31 cellular contexts compared by ENCODE assay signal in genomic region chr3:32968367-32969087, GRCh38. TPM values are rescaled to one million over a fixed set of nuclear protein-coding genes. Genes with fewer than 3 reads are reported as not detected.
DNase-seq lines count a peak whose midpoint lies in the region; ATAC-seq, FAIRE-seq and TF ChIP-seq lines count a peak whose summit lies in the region.
"Had no signal": no experiment of that assay in that cellular context is flagged by ENCODE, and none has a peak within 500 bp of the region (broad histone marks: within the 10 kb centered on the region; RNA-seq: fewer than 3 reads in every experiment).

No MANE protein-coding gene starts in this region.

- POLR2A ChIA-PET in HepG2 (lab: Yijun Ruan, JAX) = interaction anchor here (0.7 to 1.7 kb wide), 2 partner anchors 89 to 129 kb away, joined by 3 read pairs; partner anchors contain the start of genes GLB1 and TMPPE

- no peak overlapping the region for H3K27ac ChIP-seq in CD4-positive, CD25-positive, alpha-beta regulatory T cell (ENCODE audit: insufficient read depth, low read length, poor library complexity, severe bottlenecking)
- H3K27ac ChIP-seq in H9 (ENCODE audit: insufficient read length, low read depth, low read length) (no peak overlapping the region), HepG2 (ENCODE audit: extremely low read length, insufficient read depth, low read length) (peak overlapping the region; percentile 16)
- H3K27ac ChIP-seq: BLaER1 treated with 17β-estradiol and CSF1 and Interleukin-3, amounts not matched to agents 10 nM and 100 nM; body of pancreas; neural progenitor cell; sigmoid colon; upper lobe of right lung had no signal

- no peak overlapping the region for H4K8ac ChIP-seq in H9 (replicated peaks; ENCODE audit: insufficient read length, low read depth, low read length)

- no peaks in the 10 kb centered on the region for H3K23me2 ChIP-seq in H9 (ENCODE audit: insufficient read length, low read depth, low read length, poor library complexity, severe bottlenecking)

- no peak overlapping the region for H4K5ac ChIP-seq in H9 (ENCODE audit: insufficient read length, low read depth, low read length)

- TF ChIP-seq CTCF in H9 (conservative IDR thresholded peaks at IDR 0.05) (peak; percentile 15; the same call in 2 of the 3 replicates), bronchial epithelial cell (IDR thresholded peaks at IDR 0.05; ENCODE audit: insufficient read depth, low read length, severe bottlenecking) (peak; percentile 11), HepG2 (CRISPR knock-in tag; IDR thresholded peaks at IDR 0.05) (no peak)

- no peak overlapping the region for H3K14ac ChIP-seq in H9 (ENCODE audit: insufficient read depth, low read length)

- peaks cover 25 to 74% (median 45%) of the 10 kb centered on the region in 4 donors for H3K4me1 Mint-ChIP-seq in CD4-positive, CD25-positive, alpha-beta regulatory T cell
- H3K4me1 Mint-ChIP-seq in H9 = peaks cover 4 to 7% of the 10 kb centered on the region in 2 experiments
- H3K4me1 Mint-ChIP-seq: memory B cell; stimulated activated naive B cell treated with anti-CD40 and anti-IgM and Interleukin-4, amounts not matched to agents 10 μg/mL and 1 μg/mL and 100 μg/mL, for 72 hours had no signal

- H4K20me1 ChIP-seq in H9 (ENCODE audit: control insufficient read depth, insufficient read depth, insufficient read length) (no peaks in the 10 kb centered on the region), HepG2 (ENCODE audit: insufficient read depth, low read length) (no peaks in the 10 kb centered on the region)
- H4K20me1 ChIP-seq: BLaER1 treated with 17β-estradiol and CSF1 and Interleukin-3, amounts not matched to agents 10 nM and 100 nM had no signal

- H3K4me2 ChIP-seq in H9 (ENCODE audit: insufficient read depth, insufficient read length, low read length) (no peak overlapping the region), HepG2 (ENCODE audit: low read depth, low read length) (peak overlapping the region; percentile 73)
- H3K4me2 ChIP-seq: BLaER1 treated with 17β-estradiol and CSF1 and Interleukin-3, amounts not matched to agents 10 nM and 100 nM; neural progenitor cell had no signal

- no peak overlapping the region for H3K9ac ChIP-seq in H9 (ENCODE audit: extremely low read depth, insufficient read length, low read length)
- peak overlapping the region; percentile 6; the same call in 1 of the 2 replicates for H3K9ac ChIP-seq in HepG2 (ENCODE audit: insufficient read depth, low read depth, low read length)
- H3K9ac ChIP-seq: BLaER1 treated with 17β-estradiol and CSF1 and Interleukin-3, amounts not matched to agents 10 nM and 100 nM; neural progenitor cell had no signal

- H3K79me2 ChIP-seq in H9 (ENCODE audit: insufficient read depth, low read length) = no peaks in the 10 kb centered on the region
- H3K79me2 ChIP-seq in HepG2 (ENCODE audit: insufficient read depth, low read length) = no peaks in the 10 kb centered on the region

- H3K9me3 ChIP-seq in CD4-positive, CD25-positive, alpha-beta regulatory T cell (ENCODE audit: control insufficient read depth in 2 of 2, low read length in 2 of 2) = peaks cover 0 to 20% of the 10 kb centered on the region in 2 experiments
- H3K9me3 ChIP-seq in H9 (ENCODE audit: control insufficient read depth, low read depth, low read length) (peaks cover 14% of the 10 kb centered on the region), HepG2 (ENCODE audit: low read length) (peaks cover 21% of the 10 kb centered on the region)
- H3K9me3 ChIP-seq: sigmoid colon had no signal

- H3K36me3 Mint-ChIP-seq in CD4-positive, CD25-positive, alpha-beta regulatory T cell = peaks cover 16% of the 10 kb centered on the region
- H3K36me3 Mint-ChIP-seq in H9 (ENCODE audit: insufficient read depth in 1 of 3, low read depth in 3 of 3) = peaks cover 11 to 23% (median 17%) of the 10 kb centered on the region in 3 experiments

- H3K56ac ChIP-seq in H9 (ENCODE audit: insufficient read length, low read depth, low read length) = no peak overlapping the region

- no peak overlapping the region for H3K4ac ChIP-seq in H9 (ENCODE audit: low read depth, low read length)

- no peaks in the 10 kb centered on the region for H3K27me3 Mint-ChIP-seq in CD4-positive, CD25-positive, alpha-beta regulatory T cell
- peaks cover 4% of the 10 kb centered on the region; the same call in 1 of the 2 replicates for H3K27me3 Mint-ChIP-seq in H9 (ENCODE audit: low read depth)
- H3K27me3 Mint-ChIP-seq: activated CD4-positive, alpha-beta T cell treated with anti-CD3 and anti-CD28 coated beads for 36 hours; memory B cell; stimulated activated naive B cell treated with anti-CD40 and anti-IgM and Interleukin-4, amounts not matched to agents 10 μg/mL and 1 μg/mL and 100 μg/mL, for 72 hours had no signal

- H3K27ac Mint-ChIP-seq in CD4-positive, CD25-positive, alpha-beta regulatory T cell = peak overlapping the region; percentile 24 to 71 (median 45)
- H3K27ac Mint-ChIP-seq in H9 = no peak overlapping the region
- H3K27ac Mint-ChIP-seq: activated CD4-positive, alpha-beta T cell treated with anti-CD3 and anti-CD28 coated beads for 36 hours; memory B cell; neural progenitor cell; stimulated activated naive B cell treated with anti-CD40 and anti-IgM and Interleukin-4, amounts not matched to agents 10 μg/mL and 1 μg/mL and 100 μg/mL, for 72 hours had no signal

- peak overlapping the region in 2 of 4 donors; percentile 7 to 11 for H3K4me3 Mint-ChIP-seq in CD4-positive, CD25-positive, alpha-beta regulatory T cell
- no peak overlapping the region for H3K4me3 Mint-ChIP-seq in H9
- H3K4me3 Mint-ChIP-seq: activated CD4-positive, alpha-beta T cell treated with anti-CD3 and anti-CD28 coated beads for 36 hours; memory B cell; neural progenitor cell; stimulated activated naive B cell treated with anti-CD40 and anti-IgM and Interleukin-4, amounts not matched to agents 10 μg/mL and 1 μg/mL and 100 μg/mL, for 72 hours had no signal

- no TSS peak for BruUV-seq in HepG2 (replicated peaks; lab: Mats Ljungman, UMichigan)

- intact Hi-C loops in HepG2 (cut with micrococcal nuclease; ENCODE audit: unreplicated experiment) = no loop called here

- H3K18ac ChIP-seq in H9 (ENCODE audit: insufficient read length, low read depth, low read length) = no peak overlapping the region

- CTCF ChIA-PET in HepG2 (lab: Yijun Ruan, JAX; ENCODE audit: low intra/inter-chr PET ratio, low total read pairs) = no interaction called here

- H2AFZ ChIP-seq in H9 (ENCODE audit: low read length) (no peak overlapping the region), HepG2 (ENCODE audit: low read length) (no peak overlapping the region)
- H2AFZ ChIP-seq: neural progenitor cell had no signal

- H3K36me3 ChIP-seq in CD4-positive, CD25-positive, alpha-beta regulatory T cell (ENCODE audit: control insufficient read depth, insufficient read depth, low read length) = peaks cover 14% of the 10 kb centered on the region
- H3K36me3 ChIP-seq in bronchial epithelial cell (ENCODE audit: control insufficient read depth, insufficient read depth, low read length) = no peaks in the 10 kb centered on the region
- H3K36me3 ChIP-seq in HepG2 (replicated peaks in 1 of 2; ENCODE audit: control insufficient read depth in 1 of 2, insufficient read depth in 2 of 2, low read length in 2 of 2) = no peaks in the 10 kb centered on the region
- H3K36me3 ChIP-seq: HAP-1, neural progenitor cell, sigmoid colon, upper lobe of right lung had no signal

- in situ Hi-C loops in HepG2 (cut with HindIII; ENCODE audit: extremely low pct_ligation_motif_present, low pct_unique_long_range_greater_than_20kb) = loop anchor here (25.0 kb wide), 1 partner anchor 394 kb away; no protein-coding TSS in a partner anchor

- FAIRE-seq in bronchial epithelial cell (lab: Jason Lieb, UNC) (no peak), HepG2 (lab: Jason Lieb, UNC) (peak; percentile 73)
- FAIRE-seq: GM19239 had no signal

- DNase-seq in CD4-positive, CD25-positive, alpha-beta regulatory T cell = no peak
- DNase-seq in H9 = no peak
- no peak for DNase-seq in bronchial epithelial cell (ENCODE audit: low read depth)
- DNase-seq in HepG2 (ENCODE audit: low spot score) = no peak
- DNase-seq in DMS153 (lab: John Stamatoyannopoulos, UW) = no peak
- DNase-seq in NCI-H2081 treated with DMSO at 0.1 percent for 48 hours (lab: John Stamatoyannopoulos, UW) = no peak
- no peak for DNase-seq in ecto neural progenitor cell (ENCODE audit: low spot score)
- DNase-seq: activated CD4-positive, alpha-beta T cell treated with anti-CD3 and anti-CD28 coated beads for 36 hours; activated naive CD4-positive, alpha-beta T cell; body of pancreas; Calu3; cerebellar nuclear complex; erythroblast; head of caudate nucleus; KBM-7; kidney glomerular epithelial cell; NCI-H1436; NCI-H446 treated with DMSO at 0.1 percent for 48 hours; posterior cingulate gyrus; sigmoid colon; stimulated activated CD4-positive, alpha-beta T cell treated with anti-CD3 and anti-CD28 coated beads, Interleukin-4, amount 100 ng/mL, for 4 hours; stimulated activated naive B cell treated with anti-CD40 and anti-IgM and Interleukin-4, amounts not matched to agents 10 μg/mL and 1 μg/mL and 100 μg/mL, for 72 hours; upper lobe of right lung had no signal

- H4K91ac ChIP-seq in H9 (ENCODE audit: insufficient read length, low read depth, low read length) = no peak overlapping the region

- H3K4me1 ChIP-seq in CD4-positive, CD25-positive, alpha-beta regulatory T cell (ENCODE audit: control insufficient read depth, insufficient read depth, low read length, poor library complexity, severe bottlenecking) = peaks cover 19% of the 10 kb centered on the region
- H3K4me1 ChIP-seq in H9 (ENCODE audit: insufficient read depth, low read length) = no peaks in the 10 kb centered on the region
- H3K4me1 ChIP-seq in HepG2 (ENCODE audit: insufficient read depth, low read length) = peaks cover 30% of the 10 kb centered on the region
- H3K4me1 ChIP-seq: body of pancreas, HAP-1, upper lobe of right lung had no signal

- H3K27me3 ChIP-seq in CD4-positive, CD25-positive, alpha-beta regulatory T cell (ENCODE audit: control insufficient read depth, insufficient read depth, low read length) = no peaks in the 10 kb centered on the region
- H3K27me3 ChIP-seq in H9 (ENCODE audit: insufficient read depth, low read length) (no peaks in the 10 kb centered on the region), bronchial epithelial cell (ENCODE audit: control insufficient read depth, insufficient read depth, low read length) (no peaks in the 10 kb centered on the region), HepG2 (ENCODE audit: control insufficient read depth in 1 of 2, insufficient read depth in 2 of 2, low read length in 2 of 2) (no peaks in the 10 kb centered on the region; a peak in 2 of 5 replicates)
- H3K27me3 ChIP-seq: BLaER1 treated with 17β-estradiol and CSF1 and Interleukin-3, amounts not matched to agents 10 nM and 100 nM; body of pancreas; neural progenitor cell; sigmoid colon; upper lobe of right lung had no signal

- H2BK120ac ChIP-seq in H9 (ENCODE audit: low read depth, low read length, poor library complexity, severe bottlenecking) = no peak overlapping the region

- no peak overlapping the region for H3K4me3 ChIP-seq in CD4-positive, CD25-positive, alpha-beta regulatory T cell (ENCODE audit: low read depth, low read length)
- H3K4me3 ChIP-seq in bronchial epithelial cell (ENCODE audit: low read depth, low read length) (no peak overlapping the region), HepG2 (replicated peaks in 1 of 3; ENCODE audit: insufficient read depth in 1 of 3, low read depth in 2 of 3, low read length in 3 of 3) (peak overlapping the region; percentile 1 to 43 (median 28); a peak in 4 of 6 replicates)
- H3K4me3 ChIP-seq: BLaER1 treated with 17β-estradiol and CSF1 and Interleukin-3, amounts not matched to agents 10 nM and 100 nM; body of pancreas; HAP-1; neural progenitor cell; sigmoid colon; upper lobe of right lung had no signal

- H3K23ac ChIP-seq in H9 (ENCODE audit: insufficient read length, low read depth, low read length) = no peak overlapping the region

- no CpG with 5 or more reads among the region's 3 CpGs for WGBS in H9 (ENCODE audit: extremely low coverage, insufficient read length, low lambda C conversion rate)
- 0% methylated on average over 2 of the region's 3 CpGs for WGBS in HepG2 (ENCODE audit: low lambda C conversion rate)

- no peak overlapping the region for H2BK15ac ChIP-seq in H9 (ENCODE audit: low read depth, low read length)

- ATAC-seq in CD4-positive, CD25-positive, alpha-beta regulatory T cell (ENCODE audit: low read depth in 2 of 2) = no peak
- ATAC-seq in HepG2 (peak; percentile 87), GM18867 (IDR thresholded peaks at IDR 0.05; ENCODE audit: unreplicated experiment) (no peak)
- ATAC-seq: activated CD4-positive, alpha-beta T cell treated with anti-CD3 and anti-CD28 coated beads for 36 hours; body of pancreas; stimulated activated naive B cell treated with anti-CD40 and anti-IgM and Interleukin-4, amounts not matched to agents 10 μg/mL and 1 μg/mL and 100 μg/mL, for 72 hours; upper lobe of right lung had no signal

- no peak overlapping the region for H3T11ph ChIP-seq in H9 (ENCODE audit: low read length)

- peaks cover 0 to 20% (median 7%) of the 10 kb centered on the region in 7 donors for H3K9me3 Mint-ChIP-seq in CD4-positive, CD25-positive, alpha-beta regulatory T cell
- peaks cover 23 to 30% of the 10 kb centered on the region in 2 experiments for H3K9me3 Mint-ChIP-seq in H9

- TF ChIP-seq EP300 in HepG2 (IDR thresholded peaks at IDR 0.05; ENCODE audit: low read depth in 2 of 2, low read length in 2 of 2) = no peak
- TF ChIP-seq EP300 in HepG2 (CRISPR knock-in tag; IDR thresholded peaks at IDR 0.05; ENCODE audit: borderline replicate concordance) = no peak

- no peak for TF ChIP-seq RAD21 in HepG2 (CRISPR knock-in tag; IDR thresholded peaks at IDR 0.05)

- no peak overlapping the region for H2BK20ac ChIP-seq in H9 (ENCODE audit: low read depth, low read length, poor library complexity, severe bottlenecking)

- no peaks in the 10 kb centered on the region for H3K79me1 ChIP-seq in H9 (ENCODE audit: insufficient read depth, low read depth, low read length, poor library complexity, severe bottlenecking)

- H2AK5ac ChIP-seq in H9 (ENCODE audit: insufficient read length, low read length) = no peak overlapping the region

- no peak for TF ChIP-seq POLR2A in HepG2 (IDR thresholded peaks at IDR 0.05; ENCODE audit: insufficient read depth in 1 of 2, low read depth in 2 of 2, low read length in 2 of 2)

- no peak overlapping the region for H2BK5ac ChIP-seq in H9 (ENCODE audit: insufficient read length, low read length)

- H2BK12ac ChIP-seq in H9 (ENCODE audit: insufficient read length, low read depth, low read length) = no peak overlapping the region

RNA-seq across cellular contexts. Expression of gene CCR4, which starts 17.1 kb away (rescaled TPM):
- 366 TPM for total RNA-seq in CD4-positive, CD25-positive, alpha-beta regulatory T cell
- 100 to 1,000 TPM in 1 of 4 donors, 10 to 100 TPM in 3; 80.8 to 109 (median 93.6) TPM for polyA plus RNA-seq in CD4-positive, CD25-positive, alpha-beta regulatory T cell
- total RNA-seq in H9 (2021) (0.07 and 0.09 TPM in 2 replicates), bronchial epithelial cell (not detected in 2 replicates), HepG2 (2016; rRNA removed; fragmentation: Illumina TruSeq; extraction: Trizol) (0.04 and 0.06 TPM in 2 replicates)
- total RNA-seq in HepG2 (2016; cell fraction: cytosol; rRNA removed; fragmentation: Illumina TruSeq; extraction: Trizol; ENCODE audit: low read depth) = not detected in 2 replicates
- total RNA-seq in HepG2 (2016; cell fraction: insoluble cytoplasmic fraction; rRNA removed; fragmentation: Illumina TruSeq; extraction: Trizol) = 0.06 and 0.11 TPM in 2 replicates
- total RNA-seq in HepG2 (2016; cell fraction: membrane; rRNA removed; fragmentation: Illumina TruSeq; extraction: Trizol) = not detected in 2 replicates
- 0.16 TPM in 1 of 2 replicates, not detected in the other for total RNA-seq in HepG2 (2016; cell fraction: nucleus; rRNA removed; fragmentation: Illumina TruSeq; extraction: Trizol)
- 0.05 TPM in 2 replicates for polyA plus RNA-seq in HepG2 (2011; rRNA removed)
- 0.01 TPM in 1 of 2 replicates, not detected in the other for polyA plus RNA-seq in HepG2 (2011; cell fraction: cytosol; rRNA removed)
- polyA plus RNA-seq in HepG2 (2011; cell fraction: nucleus; rRNA removed) = 0.05 and 0.06 TPM in 2 replicates
- not detected in 2 replicates for polyA plus RNA-seq in HepG2 (2012)
- not detected in 2 replicates for polyA plus RNA-seq in HepG2 (2016; cell fraction: cytosol; fragmentation: Illumina TruSeq; extraction: Trizol; ENCODE audit: low read depth)
- not detected in 2 replicates for polyA plus RNA-seq in HepG2 (2016; cell fraction: insoluble cytoplasmic fraction; fragmentation: Illumina TruSeq; extraction: Trizol; ENCODE audit: low read depth)
- not detected in 2 replicates for polyA plus RNA-seq in HepG2 (2016; cell fraction: membrane; fragmentation: Illumina TruSeq; extraction: Trizol; ENCODE audit: low read depth)
- 0.24 and 0.29 TPM in 2 replicates for polyA plus RNA-seq in HepG2 (2016; cell fraction: nucleus; fragmentation: Illumina TruSeq; extraction: Trizol; ENCODE audit: insufficient read depth, low read depth)
- polyA minus RNA-seq in HepG2 (2011; rRNA and poly(A)+ RNA removed; ENCODE audit: low replicate concordance) = 0.05 and 0.16 TPM in 2 replicates
- not detected in 2 replicates for polyA minus RNA-seq in HepG2 (2011; cell fraction: cytosol; rRNA and poly(A)+ RNA removed)
- polyA minus RNA-seq in HepG2 (2011; cell fraction: nucleus; rRNA and poly(A)+ RNA removed) = 0.37 TPM in 1 of 2 replicates, not detected in the other
- total RNA-seq: body of pancreas, Calu3, fibroblast of villous mesenchyme, HT-29 had no signal

Comparison
In these comparisons a context has a peak if more than half of its experiments do, and no peak if none do; other contexts are left out.
1. H3K4me3 ChIP-seq: peak in HepG2 (3 of 3); none in CD4-positive, CD25-positive, alpha-beta regulatory T cell (single experiment) and bronchial epithelial cell (single experiment).
2. H3K27ac Mint-ChIP-seq: peak in CD4-positive, CD25-positive, alpha-beta regulatory T cell (3 of 3); none in H9 (0 of 3).
3. RNA of gene CCR4, which starts 17.1 kb away (total RNA-seq): 366 TPM in CD4-positive, CD25-positive, alpha-beta regulatory T cell (single experiment); 0.07 to 0.09 TPM in H9, 0.04 to 0.16 TPM in HepG2 and not detected in bronchial epithelial cell; every median in the first group is over 100 times any median in the second.